ENCODE assay signal across 13 cellular contexts in the genomic region with DNA sequence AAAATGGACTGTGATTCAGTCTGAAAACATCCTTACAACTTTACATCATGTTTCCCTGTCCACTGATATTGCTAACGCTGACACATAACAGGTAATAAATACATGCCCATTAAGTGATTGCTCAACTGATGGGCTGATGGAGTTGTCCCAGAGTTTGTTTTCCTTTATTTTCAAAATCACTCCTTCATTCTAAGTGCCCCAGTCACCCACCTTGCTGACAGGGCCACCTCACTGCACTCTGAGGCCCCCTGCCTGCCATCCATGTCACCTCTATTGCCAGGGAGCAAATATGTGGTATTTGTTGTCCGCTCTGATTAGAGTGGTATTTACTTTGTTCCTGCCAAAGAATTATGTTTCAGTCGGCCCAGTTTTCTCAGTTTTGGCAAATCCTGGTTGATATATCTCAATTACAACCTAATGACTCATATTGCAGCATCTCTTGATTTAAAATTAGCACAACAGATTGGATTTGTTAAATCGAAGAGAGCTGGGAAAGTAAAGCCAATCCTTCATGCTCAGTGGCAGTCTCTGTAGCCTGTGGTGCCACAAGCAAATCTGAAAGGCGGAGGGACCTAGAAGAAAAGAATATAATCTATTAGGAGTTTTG.
DNase-seq lines count a peak whose midpoint lies in the region; ATAC-seq and TF ChIP-seq lines count a peak whose summit lies in the region.
"Had no signal": no experiment of that assay in that cellular context is flagged by ENCODE, and none has a peak within 500 bp of the region (broad histone marks: within the 10 kb centered on the region; RNA-seq: fewer than 3 reads in every experiment).

No MANE protein-coding gene starts in this region.

- H3K4me3 ChIP-seq in epithelial cell of esophagus (ENCODE audit: low read length) = no peak overlapping the region
- no peak overlapping the region for H3K4me3 ChIP-seq in muscle layer of colon (ENCODE audit: low read depth in 1 of 2, low read length in 2 of 2)
- H3K4me3 ChIP-seq in CD8-positive, alpha-beta memory T cell (ENCODE audit: low read length) = no peak overlapping the region

- peaks cover 5 to 17% of the 10 kb centered on the region in 2 donors for H3K27me3 Mint-ChIP-seq in CD8-positive, alpha-beta memory T cell
- H3K27me3 Mint-ChIP-seq in stimulated activated memory B cell treated with anti-CD40 and anti-IgM and Interleukin-4, amounts not matched to agents 10 μg/mL and 1 μg/mL and 100 μg/mL, for 72 hours = peaks cover 30% of the 10 kb centered on the region

- H3K4me1 Mint-ChIP-seq in CD8-positive, alpha-beta memory T cell = no peaks in the 10 kb centered on the region
- no peaks in the 10 kb centered on the region for H3K4me1 Mint-ChIP-seq in stimulated activated memory B cell treated with anti-CD40 and anti-IgM and Interleukin-4, amounts not matched to agents 10 μg/mL and 1 μg/mL and 100 μg/mL, for 72 hours

- no peaks in the 10 kb centered on the region for H3K27me3 ChIP-seq in muscle layer of colon (ENCODE audit: control insufficient read depth in 1 of 2, insufficient read depth in 2 of 2, low read length in 2 of 2)
- no peaks in the 10 kb centered on the region for H3K27me3 ChIP-seq in CD8-positive, alpha-beta memory T cell (ENCODE audit: insufficient read depth, low read length, poor library complexity, severe bottlenecking)
- H3K27me3 ChIP-seq: neutrophil had no signal

- H3K36me3 ChIP-seq in muscle layer of colon (ENCODE audit: insufficient read depth, low read length) = no peaks in the 10 kb centered on the region
- no peaks in the 10 kb centered on the region for H3K36me3 ChIP-seq in CD8-positive, alpha-beta memory T cell (ENCODE audit: insufficient read depth, low read length)
- H3K36me3 ChIP-seq: neutrophil had no signal

- no peak overlapping the region for H3K27ac Mint-ChIP-seq in CD8-positive, alpha-beta memory T cell
- no peak overlapping the region for H3K27ac Mint-ChIP-seq in stimulated activated memory B cell treated with anti-CD40 and anti-IgM and Interleukin-4, amounts not matched to agents 10 μg/mL and 1 μg/mL and 100 μg/mL, for 72 hours
- H3K27ac Mint-ChIP-seq: activated CD4-positive, alpha-beta memory T cell treated with anti-CD3 and anti-CD28 coated beads for 36 hours; stimulated activated naive CD8-positive, alpha-beta T cell treated with anti-CD3 and anti-CD28 coated beads, Interleukin-15, Interleukin-2, amounts not matched to agents 100 ng/mL and 50 ng/mL, for 24 hours had no signal

- H3K9ac ChIP-seq in muscle layer of colon (ENCODE audit: low read length) = no peak overlapping the region

- no peaks in the 10 kb centered on the region for H3K36me3 Mint-ChIP-seq in CD8-positive, alpha-beta memory T cell
- no peaks in the 10 kb centered on the region for H3K36me3 Mint-ChIP-seq in stimulated activated memory B cell treated with anti-CD40 and anti-IgM and Interleukin-4, amounts not matched to agents 10 μg/mL and 1 μg/mL and 100 μg/mL, for 72 hours
- H3K36me3 Mint-ChIP-seq: activated CD4-positive, alpha-beta memory T cell treated with anti-CD3 and anti-CD28 coated beads for 36 hours had no signal

- peak overlapping the region; percentile 12 for H3K27ac ChIP-seq in muscle layer of colon (ENCODE audit: low read depth, low read length)
- H3K27ac ChIP-seq in CD8-positive, alpha-beta memory T cell (ENCODE audit: low read depth, low read length) = no peak overlapping the region
- H3K27ac ChIP-seq: neutrophil had no signal

- TF ChIP-seq CTCF in epithelial cell of esophagus (IDR thresholded peaks at IDR 0.05; ENCODE audit: insufficient read depth, low read depth, low read length, missing control alignments) = peak; percentile 18

- H3K4me3 Mint-ChIP-seq in CD8-positive, alpha-beta memory T cell = no peak overlapping the region
- H3K4me3 Mint-ChIP-seq in stimulated activated memory B cell treated with anti-CD40 and anti-IgM and Interleukin-4, amounts not matched to agents 10 μg/mL and 1 μg/mL and 100 μg/mL, for 72 hours = no peak overlapping the region
- H3K4me3 Mint-ChIP-seq: activated CD4-positive, alpha-beta memory T cell treated with anti-CD3 and anti-CD28 coated beads for 36 hours; stimulated activated naive CD8-positive, alpha-beta T cell treated with anti-CD3 and anti-CD28 coated beads, Interleukin-15, Interleukin-2, amounts not matched to agents 100 ng/mL and 50 ng/mL, for 24 hours had no signal

- DNase-seq in Ammon's horn (ENCODE audit: low spot score) (peak; percentile 45), M059J (ENCODE audit: low read depth) (peak; percentile 55), epithelial cell of esophagus (ENCODE audit: low read depth) (peak; percentile 58), NCI-H524 treated with DMSO at 0.1 percent for 48 hours (lab: John Stamatoyannopoulos, UW) (no peak), 8988T (no peak)
- no peak for DNase-seq in CD8-positive, alpha-beta memory T cell
- DNase-seq: activated CD4-positive, alpha-beta memory T cell treated with anti-CD3 and anti-CD28 coated beads for 36 hours; effector memory CD4-positive, alpha-beta T cell; NCI-H187 had no signal

- H3K4me1 ChIP-seq in muscle layer of colon (ENCODE audit: insufficient read depth, low read length) = peaks cover 7% of the 10 kb centered on the region
- H3K4me1 ChIP-seq in CD8-positive, alpha-beta memory T cell (ENCODE audit: insufficient read depth, low read length) = no peaks in the 10 kb centered on the region

- H3K9me3 ChIP-seq in muscle layer of colon (ENCODE audit: low read length) = no peaks in the 10 kb centered on the region
- no peaks in the 10 kb centered on the region for H3K9me3 ChIP-seq in CD8-positive, alpha-beta memory T cell (ENCODE audit: low read length)
- H3K9me3 ChIP-seq: neutrophil had no signal

- no peak for ATAC-seq in stimulated activated memory B cell treated with anti-CD40 and anti-IgM and Interleukin-4, amounts not matched to agents 10 μg/mL and 1 μg/mL and 100 μg/mL, for 72 hours

- H3K9me3 Mint-ChIP-seq in CD8-positive, alpha-beta memory T cell = peaks cover 0 to 10% (median 0%) of the 10 kb centered on the region in 5 donors
- no peaks in the 10 kb centered on the region for H3K9me3 Mint-ChIP-seq in stimulated activated memory B cell treated with anti-CD40 and anti-IgM and Interleukin-4, amounts not matched to agents 10 μg/mL and 1 μg/mL and 100 μg/mL, for 72 hours
- H3K9me3 Mint-ChIP-seq: activated CD4-positive, alpha-beta memory T cell treated with anti-CD3 and anti-CD28 coated beads for 36 hours had no signal

- POLR2A ChIA-PET in CD8-positive, alpha-beta memory T cell (lab: Charles Lee) = no interaction called here

- CTCF ChIA-PET in CD8-positive, alpha-beta memory T cell (lab: Charles Lee) = no interaction called here

Comparison
In these comparisons a context has a peak if more than half of its experiments do, and no peak if none do; other contexts are left out.
1. DNase-seq: peak in Ammon's horn (single experiment), M059J (single experiment) and epithelial cell of esophagus (single experiment); none in CD8-positive, alpha-beta memory T cell (0 of 5), NCI-H524 treated with DMSO at 0.1 percent for 48 hours (single experiment) and 8988T (single experiment).